In genomic region chr12:123533672-123534643, GRCh38 we compare ENCODE assay signal across 8 cellular contexts. TPM values are rescaled to one million over a fixed set of nuclear protein-coding genes. Genes with fewer than 3 reads are reported as not detected.
DNase-seq lines count a peak whose midpoint lies in the region; ATAC-seq and TF ChIP-seq lines count a peak whose summit lies in the region.

A gene with protein sequence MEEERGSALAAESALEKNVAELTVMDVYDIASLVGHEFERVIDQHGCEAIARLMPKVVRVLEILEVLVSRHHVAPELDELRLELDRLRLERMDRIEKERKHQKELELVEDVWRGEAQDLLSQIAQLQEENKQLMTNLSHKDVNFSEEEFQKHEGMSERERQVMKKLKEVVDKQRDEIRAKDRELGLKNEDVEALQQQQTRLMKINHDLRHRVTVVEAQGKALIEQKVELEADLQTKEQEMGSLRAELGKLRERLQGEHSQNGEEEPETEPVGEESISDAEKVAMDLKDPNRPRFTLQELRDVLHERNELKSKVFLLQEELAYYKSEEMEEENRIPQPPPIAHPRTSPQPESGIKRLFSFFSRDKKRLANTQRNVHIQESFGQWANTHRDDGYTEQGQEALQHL (minus strand): TSS chr12:123533719. CDS start chr12:123533482, 237 bp downstream.

- peaks cover 17% of the 10 kb centered on the region for H3K79me2 ChIP-seq in neural progenitor cell (ENCODE audit: low read depth)

- peak within 1 kb of the TSS; percentile 79 for H3K4me3 Mint-ChIP-seq in activated naive CD4-positive, alpha-beta T cell treated with anti-CD3 and anti-CD28 coated beads for 36 hours
- peak within 1 kb of the TSS; percentile 92 for H3K4me3 Mint-ChIP-seq in neural progenitor cell

- H3K9ac ChIP-seq in ES-I3 (ENCODE audit: low read depth, low read length) (peak within 1 kb of the TSS; percentile 78), neural progenitor cell (no peak within 1 kb of the TSS)

- H3K36me3 ChIP-seq in ES-I3 (ENCODE audit: insufficient read depth, low read length) (no peaks in the 10 kb centered on the region), neural progenitor cell (no peaks in the 10 kb centered on the region), thoracic aorta (no peaks in the 10 kb centered on the region)

- peaks cover 23% of the 10 kb centered on the region for H3F3A ChIP-seq in neural progenitor cell (ENCODE audit: low read depth)

- H3K4me3 ChIP-seq in neural progenitor cell: peak within 1 kb of the TSS; percentile 79
- peak within 1 kb of the TSS; percentile 92 for H3K4me3 ChIP-seq in thoracic aorta

- peak within 1 kb of the TSS; percentile 97 for H2AFZ ChIP-seq in neural progenitor cell (replicated peaks)

- peak; percentile 51 for TF ChIP-seq CTCF in neural progenitor cell (IDR thresholded peaks at IDR 0.05)
- peak; percentile 34 for TF ChIP-seq CTCF in thoracic aorta (IDR thresholded peaks at IDR 0.05)

- H4K20me1 ChIP-seq in neural progenitor cell (ENCODE audit: low read depth): peaks cover 24% of the 10 kb centered on the region

- no peaks in the 10 kb centered on the region for H3K36me3 Mint-ChIP-seq in activated naive CD4-positive, alpha-beta T cell treated with anti-CD3 and anti-CD28 coated beads for 36 hours (ENCODE audit: low read depth)
- peaks cover 9% of the 10 kb centered on the region for H3K36me3 Mint-ChIP-seq in neural progenitor cell

- H3K27me3 ChIP-seq in neural progenitor cell: no peaks in the 10 kb centered on the region
- H3K27me3 ChIP-seq in thoracic aorta (replicated peaks; ENCODE audit: insufficient read depth): no peaks in the 10 kb centered on the region

- H3K9me3 Mint-ChIP-seq in activated naive CD4-positive, alpha-beta T cell treated with anti-CD3 and anti-CD28 coated beads for 36 hours: no peaks in the 10 kb centered on the region
- no peaks in the 10 kb centered on the region for H3K9me3 Mint-ChIP-seq in neural progenitor cell

- H3K9me3 ChIP-seq in ES-I3 (ENCODE audit: control insufficient read depth, insufficient read depth, low read length) (no peaks in the 10 kb centered on the region), neural progenitor cell (ENCODE audit: low read depth) (no peaks in the 10 kb centered on the region), thoracic aorta (no peaks in the 10 kb centered on the region)

- ATAC-seq in HG02798 (IDR thresholded peaks at IDR 0.05; ENCODE audit: poor library complexity, unreplicated experiment): peak; percentile 74
- peak; percentile 59 for ATAC-seq in thoracic aorta (ENCODE audit: insufficient number of reproducible peaks, low FRiP score, low read depth)

- CTCF ChIA-PET in activated naive CD4-positive, alpha-beta T cell treated with anti-CD3 and anti-CD28 coated beads for 36 hours (lab: Charles Lee): interaction anchor here (0.6 to 0.7 kb wide), 2 partner anchors 17 to 122 kb away, joined by 3 to 4 read pairs; no protein-coding TSS in a partner anchor

- H3K27me3 Mint-ChIP-seq in activated naive CD4-positive, alpha-beta T cell treated with anti-CD3 and anti-CD28 coated beads for 36 hours (ENCODE audit: low read depth): no peaks in the 10 kb centered on the region
- H3K27me3 Mint-ChIP-seq in neural progenitor cell (ENCODE audit: insufficient read depth, low read depth): peaks cover 3% of the 10 kb centered on the region

- DNase-seq in RKO (ENCODE audit: low spot score) (peak; percentile 60), germinal center (ENCODE audit: low spot score) (peak; percentile 72), neural progenitor cell (ENCODE audit: low spot score) (peak; percentile 85), thoracic aorta (ENCODE audit: low spot score) (peak; percentile 16), DMS79 (lab: John Stamatoyannopoulos, UW) (no peak)
- peak; percentile 30 for DNase-seq in activated naive CD4-positive, alpha-beta T cell treated with anti-CD3 and anti-CD28 coated beads for 36 hours

- H3K27ac Mint-ChIP-seq in activated naive CD4-positive, alpha-beta T cell treated with anti-CD3 and anti-CD28 coated beads for 36 hours: no peak within 1 kb of the TSS
- H3K27ac Mint-ChIP-seq in neural progenitor cell: peak within 1 kb of the TSS; percentile 97

- H3K4me1 Mint-ChIP-seq in activated naive CD4-positive, alpha-beta T cell treated with anti-CD3 and anti-CD28 coated beads for 36 hours (ENCODE audit: low read depth): peaks cover 16% of the 10 kb centered on the region
- peaks cover 22% of the 10 kb centered on the region for H3K4me1 Mint-ChIP-seq in neural progenitor cell

- peak within 1 kb of the TSS; percentile 85 for H3K4me2 ChIP-seq in neural progenitor cell

- H3K27ac ChIP-seq in neural progenitor cell: no peak within 1 kb of the TSS
- peak within 1 kb of the TSS; percentile 88 to 90 for H3K27ac ChIP-seq in thoracic aorta

- H3K4me1 ChIP-seq in ES-I3 (ENCODE audit: insufficient read depth, low read length) (no peaks in the 10 kb centered on the region), neural progenitor cell (peaks cover 8% of the 10 kb centered on the region), thoracic aorta (ENCODE audit: control insufficient read depth in 1 of 2, low read depth in 2 of 2) (peaks cover 17 to 40% of the 10 kb centered on the region in 2 donors)

- intact Hi-C loops in activated naive CD4-positive, alpha-beta T cell treated with anti-CD3 and anti-CD28 coated beads for 36 hours (cut with micrococcal nuclease): loop anchor here (2.0 kb wide), 3 partner anchors 49 to 97 kb away; partner anchors contain the start of genes RILPL2 and SNRNP35

RNA-seq across cellular contexts. Expression of the gene that starts here (rescaled TPM):
- total RNA-seq in activated naive CD4-positive, alpha-beta T cell treated with anti-CD3 and anti-CD28 coated beads for 36 hours: 1 to 10 TPM; 2.2 to 3.2 TPM
- total RNA-seq in neural progenitor cell (ENCODE audit: low replicate concordance) (13.8 and 16.7 TPM in 2 replicates), thoracic aorta (10 to 100 TPM; 29.0 to 49.7 TPM)
